1 cellular context compared by ENCODE assay signal in genomic region chr3:171860830-171861535, GRCh38.
TF ChIP-seq lines count a peak whose summit lies in the region.

No MANE protein-coding gene starts in this region.

TF ChIP-seq in GM23338, 12 proteins besides CTCF, POLR2A, EP300 and RAD21 (continued from another document):
- TF ChIP-seq, protein P1, sequence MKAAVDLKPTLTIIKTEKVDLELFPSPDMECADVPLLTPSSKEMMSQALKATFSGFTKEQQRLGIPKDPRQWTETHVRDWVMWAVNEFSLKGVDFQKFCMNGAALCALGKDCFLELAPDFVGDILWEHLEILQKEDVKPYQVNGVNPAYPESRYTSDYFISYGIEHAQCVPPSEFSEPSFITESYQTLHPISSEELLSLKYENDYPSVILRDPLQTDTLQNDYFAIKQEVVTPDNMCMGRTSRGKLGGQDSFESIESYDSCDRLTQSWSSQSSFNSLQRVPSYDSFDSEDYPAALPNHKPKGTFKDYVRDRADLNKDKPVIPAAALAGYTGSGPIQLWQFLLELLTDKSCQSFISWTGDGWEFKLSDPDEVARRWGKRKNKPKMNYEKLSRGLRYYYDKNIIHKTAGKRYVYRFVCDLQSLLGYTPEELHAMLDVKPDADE (IDR thresholded peaks at IDR 0.05): no peak
- TF ChIP-seq, protein P2, sequence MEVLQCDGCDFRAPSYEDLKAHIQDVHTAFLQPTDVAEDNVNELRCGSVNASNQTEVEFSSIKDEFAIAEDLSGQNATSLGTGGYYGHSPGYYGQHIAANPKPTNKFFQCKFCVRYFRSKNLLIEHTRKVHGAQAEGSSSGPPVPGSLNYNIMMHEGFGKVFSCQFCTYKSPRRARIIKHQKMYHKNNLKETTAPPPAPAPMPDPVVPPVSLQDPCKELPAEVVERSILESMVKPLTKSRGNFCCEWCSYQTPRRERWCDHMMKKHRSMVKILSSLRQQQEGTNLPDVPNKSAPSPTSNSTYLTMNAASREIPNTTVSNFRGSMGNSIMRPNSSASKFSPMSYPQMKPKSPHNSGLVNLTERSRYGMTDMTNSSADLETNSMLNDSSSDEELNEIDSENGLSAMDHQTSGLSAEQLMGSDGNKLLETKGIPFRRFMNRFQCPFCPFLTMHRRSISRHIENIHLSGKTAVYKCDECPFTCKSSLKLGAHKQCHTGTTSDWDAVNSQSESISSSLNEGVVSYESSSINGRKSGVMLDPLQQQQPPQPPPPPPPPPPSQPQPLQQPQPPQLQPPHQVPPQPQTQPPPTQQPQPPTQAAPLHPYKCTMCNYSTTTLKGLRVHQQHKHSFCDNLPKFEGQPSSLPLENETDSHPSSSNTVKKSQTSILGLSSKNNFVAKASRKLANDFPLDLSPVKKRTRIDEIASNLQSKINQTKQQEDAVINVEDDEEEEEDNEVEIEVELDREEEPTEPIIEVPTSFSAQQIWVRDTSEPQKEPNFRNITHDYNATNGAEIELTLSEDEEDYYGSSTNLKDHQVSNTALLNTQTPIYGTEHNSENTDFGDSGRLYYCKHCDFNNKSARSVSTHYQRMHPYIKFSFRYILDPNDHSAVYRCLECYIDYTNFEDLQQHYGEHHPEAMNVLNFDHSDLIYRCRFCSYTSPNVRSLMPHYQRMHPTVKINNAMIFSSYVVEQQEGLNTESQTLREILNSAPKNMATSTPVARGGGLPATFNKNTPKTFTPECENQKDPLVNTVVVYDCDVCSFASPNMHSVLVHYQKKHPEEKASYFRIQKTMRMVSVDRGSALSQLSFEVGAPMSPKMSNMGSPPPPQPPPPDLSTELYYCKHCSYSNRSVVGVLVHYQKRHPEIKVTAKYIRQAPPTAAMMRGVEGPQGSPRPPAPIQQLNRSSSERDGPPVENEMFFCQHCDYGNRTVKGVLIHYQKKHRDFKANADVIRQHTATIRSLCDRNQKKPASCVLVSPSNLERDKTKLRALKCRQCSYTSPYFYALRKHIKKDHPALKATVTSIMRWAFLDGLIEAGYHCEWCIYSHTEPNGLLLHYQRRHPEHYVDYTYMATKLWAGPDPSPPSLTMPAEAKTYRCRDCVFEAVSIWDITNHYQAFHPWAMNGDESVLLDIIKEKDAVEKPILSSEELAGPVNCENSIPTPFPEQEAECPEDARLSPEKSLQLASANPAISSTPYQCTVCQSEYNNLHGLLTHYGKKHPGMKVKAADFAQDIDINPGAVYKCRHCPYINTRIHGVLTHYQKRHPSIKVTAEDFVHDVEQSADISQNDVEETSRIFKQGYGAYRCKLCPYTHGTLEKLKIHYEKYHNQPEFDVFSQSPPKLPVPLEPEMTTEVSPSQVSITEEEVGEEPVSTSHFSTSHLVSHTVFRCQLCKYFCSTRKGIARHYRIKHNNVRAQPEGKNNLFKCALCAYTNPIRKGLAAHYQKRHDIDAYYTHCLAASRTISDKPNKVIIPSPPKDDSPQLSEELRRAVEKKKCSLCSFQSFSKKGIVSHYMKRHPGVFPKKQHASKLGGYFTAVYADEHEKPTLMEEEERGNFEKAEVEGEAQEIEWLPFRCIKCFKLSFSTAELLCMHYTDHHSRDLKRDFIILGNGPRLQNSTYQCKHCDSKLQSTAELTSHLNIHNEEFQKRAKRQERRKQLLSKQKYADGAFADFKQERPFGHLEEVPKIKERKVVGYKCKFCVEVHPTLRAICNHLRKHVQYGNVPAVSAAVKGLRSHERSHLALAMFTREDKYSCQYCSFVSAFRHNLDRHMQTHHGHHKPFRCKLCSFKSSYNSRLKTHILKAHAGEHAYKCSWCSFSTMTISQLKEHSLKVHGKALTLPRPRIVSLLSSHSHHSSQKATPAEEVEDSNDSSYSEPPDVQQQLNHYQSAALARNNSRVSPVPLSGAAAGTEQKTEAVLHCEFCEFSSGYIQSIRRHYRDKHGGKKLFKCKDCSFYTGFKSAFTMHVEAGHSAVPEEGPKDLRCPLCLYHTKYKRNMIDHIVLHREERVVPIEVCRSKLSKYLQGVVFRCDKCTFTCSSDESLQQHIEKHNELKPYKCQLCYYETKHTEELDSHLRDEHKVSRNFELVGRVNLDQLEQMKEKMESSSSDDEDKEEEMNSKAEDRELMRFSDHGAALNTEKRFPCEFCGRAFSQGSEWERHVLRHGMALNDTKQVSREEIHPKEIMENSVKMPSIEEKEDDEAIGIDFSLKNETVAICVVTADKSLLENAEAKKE (CRISPR knock-in tag; IDR thresholded peaks at IDR 0.05): no peak
- TF ChIP-seq EZH2phosphoT487 (IDR thresholded peaks at IDR 0.05; ENCODE audit: unreplicated experiment) (no peak), ZNF114 (CRISPR knock-in tag; IDR thresholded peaks at IDR 0.05) (no peak), STAT1 (IDR thresholded peaks at IDR 0.05; ENCODE audit: unreplicated experiment) (no peak), REST (IDR thresholded peaks at IDR 0.05; ENCODE audit: unreplicated experiment) (no peak)
